Comparison of ENCODE assay signal across 8 cellular contexts in the genomic region with DNA sequence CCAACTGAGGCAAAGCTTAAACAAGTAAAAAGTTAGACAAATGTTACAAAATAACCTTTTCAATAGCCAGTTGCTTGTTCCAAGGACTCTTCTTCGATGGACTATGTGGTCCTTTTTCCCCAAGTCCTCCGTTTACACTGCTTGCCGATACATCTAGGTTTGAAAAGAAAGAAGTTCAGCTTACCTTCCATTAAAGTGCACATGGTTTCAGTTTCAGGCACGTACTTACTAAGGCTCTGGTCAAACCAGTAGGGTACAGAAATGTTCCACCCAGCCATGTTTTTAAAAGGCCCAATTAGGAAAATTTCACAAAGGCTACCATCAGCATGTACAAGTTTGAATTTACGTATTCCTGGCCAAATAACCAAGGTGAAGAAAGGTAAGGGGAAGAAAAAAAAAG. TPM values are rescaled to one million over a fixed set of nuclear protein-coding genes. Genes with fewer than 3 reads are reported as not detected.
DNase-seq lines count a peak whose midpoint lies in the region; ATAC-seq and TF ChIP-seq lines count a peak whose summit lies in the region.

No MANE protein-coding gene starts in this region.

- H3K27me3 ChIP-seq in BE2C (no peaks in the 10 kb centered on the region), kidney epithelial cell (ENCODE audit: control insufficient read depth, insufficient read depth, low read length) (no peaks in the 10 kb centered on the region)

- ATAC-seq in HG03442 (IDR thresholded peaks at IDR 0.05; ENCODE audit: unreplicated experiment), result no peak

- intact Hi-C loops in activated T-helper 2 cell treated with anti-CD3 and anti-CD28 coated beads, Interferon-gamma antibody, Interleukin-2, Interleukin-4, amounts not matched to agents 10 μg/mL and 5 μg/mL and 100 μg/mL, durations not matched to agents 14 hours and 24 hours and 36 hours (cut with micrococcal nuclease), result loop anchor here (5.0 to 10.0 kb wide), 3 partner anchors 352 to 1390 kb away; a partner anchor contains a TSS

- peaks cover 66% of the 10 kb centered on the region for H3K36me3 ChIP-seq in BE2C
- peaks cover 1% of the 10 kb centered on the region for H3K36me3 ChIP-seq in kidney epithelial cell (ENCODE audit: control insufficient read depth, insufficient read depth, low read length)

- H3K9me3 Mint-ChIP-seq in activated T-helper 2 cell treated with anti-CD3 and anti-CD28 coated beads, Interferon-gamma antibody, Interleukin-2, Interleukin-4, amounts not matched to agents 10 μg/mL and 5 μg/mL and 100 μg/mL, durations not matched to agents 14 hours and 24 hours and 36 hours, result no peaks in the 10 kb centered on the region
- no peaks in the 10 kb centered on the region for H3K9me3 Mint-ChIP-seq in type B pancreatic cell

- H3K4me3 Mint-ChIP-seq in activated T-helper 2 cell treated with anti-CD3 and anti-CD28 coated beads, Interferon-gamma antibody, Interleukin-2, Interleukin-4, amounts not matched to agents 10 μg/mL and 5 μg/mL and 100 μg/mL, durations not matched to agents 14 hours and 24 hours and 36 hours (ENCODE audit: low read depth), result peak overlapping the region; percentile 97
- peak overlapping the region; percentile 92 for H3K4me3 Mint-ChIP-seq in type B pancreatic cell

- H3K27me3 Mint-ChIP-seq in activated T-helper 2 cell treated with anti-CD3 and anti-CD28 coated beads, Interferon-gamma antibody, Interleukin-2, Interleukin-4, amounts not matched to agents 10 μg/mL and 5 μg/mL and 100 μg/mL, durations not matched to agents 14 hours and 24 hours and 36 hours (ENCODE audit: low read depth), result no peaks in the 10 kb centered on the region
- no peaks in the 10 kb centered on the region for H3K27me3 Mint-ChIP-seq in type B pancreatic cell

- peaks cover 37% of the 10 kb centered on the region for H3K4me1 Mint-ChIP-seq in activated T-helper 2 cell treated with anti-CD3 and anti-CD28 coated beads, Interferon-gamma antibody, Interleukin-2, Interleukin-4, amounts not matched to agents 10 μg/mL and 5 μg/mL and 100 μg/mL, durations not matched to agents 14 hours and 24 hours and 36 hours (ENCODE audit: low read depth)
- peaks cover 40% of the 10 kb centered on the region for H3K4me1 Mint-ChIP-seq in type B pancreatic cell (ENCODE audit: unreplicated experiment)

- peak overlapping the region; percentile 94 for H3K4me3 ChIP-seq in BE2C (ENCODE audit: low read depth, low read length)
- H3K4me3 ChIP-seq in HFF-Myc (replicated peaks; ENCODE audit: low read depth, low read length), result peak overlapping the region; percentile 97
- peak overlapping the region; percentile 95 for H3K4me3 ChIP-seq in kidney epithelial cell (ENCODE audit: low read depth, low read length)

- H3K4me1 ChIP-seq in BE2C, result peaks cover 5% of the 10 kb centered on the region; the same call in 1 of the 2 replicates

- DNase-seq in BE2C, result no peak
- no peak for DNase-seq in HFF-Myc (ENCODE audit: extremely low read depth, low read depth)
- no peak for DNase-seq in activated T-helper 2 cell treated with anti-CD3 and anti-CD28 coated beads, Interferon-gamma antibody, Interleukin-2, Interleukin-4, amounts not matched to agents 10 μg/mL and 5 μg/mL and 100 μg/mL, durations not matched to agents 14 hours and 24 hours and 36 hours (ENCODE audit: low spot score)
- DNase-seq in kidney epithelial cell (ENCODE audit: low read depth), result no peak
- no peak for DNase-seq in type B pancreatic cell (ENCODE audit: extremely low spot score, unreplicated experiment)
- no peak for DNase-seq in foreskin melanocyte
- DNase-seq in UCSD-AML1 (lab: John Stamatoyannopoulos, UW; ENCODE audit: unreplicated experiment), result no peak

- no peak for TF ChIP-seq CTCF in BE2C (IDR thresholded peaks at IDR 0.05; ENCODE audit: low read depth, low read length)
- no peak for TF ChIP-seq CTCF in HFF-Myc (IDR thresholded peaks at IDR 0.05; ENCODE audit: low read depth, low read length, missing control alignments)
- no peak for TF ChIP-seq CTCF in kidney epithelial cell (IDR thresholded peaks at IDR 0.05; ENCODE audit: insufficient read depth, low read length, poor library complexity, severe bottlenecking)
- TF ChIP-seq CTCF in type B pancreatic cell (conservative IDR thresholded peaks at IDR 0.05), result no peak

- H3K27ac Mint-ChIP-seq in activated T-helper 2 cell treated with anti-CD3 and anti-CD28 coated beads, Interferon-gamma antibody, Interleukin-2, Interleukin-4, amounts not matched to agents 10 μg/mL and 5 μg/mL and 100 μg/mL, durations not matched to agents 14 hours and 24 hours and 36 hours, result peak overlapping the region; percentile 88
- peak overlapping the region; percentile 89 for H3K27ac Mint-ChIP-seq in type B pancreatic cell

- H3K9me3 ChIP-seq in BE2C, result no peaks in the 10 kb centered on the region

- peaks cover 63% of the 10 kb centered on the region for H3K36me3 Mint-ChIP-seq in activated T-helper 2 cell treated with anti-CD3 and anti-CD28 coated beads, Interferon-gamma antibody, Interleukin-2, Interleukin-4, amounts not matched to agents 10 μg/mL and 5 μg/mL and 100 μg/mL, durations not matched to agents 14 hours and 24 hours and 36 hours (ENCODE audit: low read depth)
- peaks cover 37% of the 10 kb centered on the region for H3K36me3 Mint-ChIP-seq in type B pancreatic cell

RNA-seq across cellular contexts. Expression of a gene that starts 2.1 kb away (rescaled TPM):
- polyA plus RNA-seq in BE2C (2012; ENCODE audit: insufficient read depth, insufficient read length, low read depth), result 297 TPM
- 456 and 478 TPM in 2 replicates for total RNA-seq in activated T-helper 2 cell treated with anti-CD3 and anti-CD28 coated beads, Interferon-gamma antibody, Interleukin-2, Interleukin-4, amounts not matched to agents 10 μg/mL and 5 μg/mL and 100 μg/mL, durations not matched to agents 14 hours and 24 hours and 36 hours
- total RNA-seq in kidney epithelial cell (185 and 217 TPM in 2 replicates), type B pancreatic cell (ENCODE audit: low replicate concordance) (198 and 273 TPM in 2 replicates)

RNA-seq across cellular contexts. Expression of a gene that starts 2.9 kb away (rescaled TPM):
- polyA plus RNA-seq in BE2C (2012; ENCODE audit: insufficient read depth, insufficient read length, low read depth), result 7.5 TPM
- total RNA-seq in activated T-helper 2 cell treated with anti-CD3 and anti-CD28 coated beads, Interferon-gamma antibody, Interleukin-2, Interleukin-4, amounts not matched to agents 10 μg/mL and 5 μg/mL and 100 μg/mL, durations not matched to agents 14 hours and 24 hours and 36 hours, result 16.9 and 18.6 TPM in 2 replicates
- 17.5 and 21.2 TPM in 2 replicates for total RNA-seq in kidney epithelial cell
- total RNA-seq in type B pancreatic cell (ENCODE audit: low replicate concordance), result 29.0 and 33.9 TPM in 2 replicates

RNA-seq across cellular contexts. Expression of a gene that starts 8.4 kb away (rescaled TPM):
- polyA plus RNA-seq in BE2C (2012; ENCODE audit: insufficient read depth, insufficient read length, low read depth), result 18.0 TPM
- total RNA-seq in activated T-helper 2 cell treated with anti-CD3 and anti-CD28 coated beads, Interferon-gamma antibody, Interleukin-2, Interleukin-4, amounts not matched to agents 10 μg/mL and 5 μg/mL and 100 μg/mL, durations not matched to agents 14 hours and 24 hours and 36 hours, result 32.1 and 33.2 TPM in 2 replicates
- total RNA-seq in kidney epithelial cell, result 32.8 TPM in 2 replicates
- total RNA-seq in type B pancreatic cell (ENCODE audit: low replicate concordance), result 27.5 and 28.2 TPM in 2 replicates

RNA-seq across cellular contexts. Expression of a gene that starts 8.6 kb away (rescaled TPM):
- polyA plus RNA-seq in BE2C (2012; ENCODE audit: insufficient read depth, insufficient read length, low read depth), result 93.3 TPM
- 83.5 and 84.9 TPM in 2 replicates for total RNA-seq in activated T-helper 2 cell treated with anti-CD3 and anti-CD28 coated beads, Interferon-gamma antibody, Interleukin-2, Interleukin-4, amounts not matched to agents 10 μg/mL and 5 μg/mL and 100 μg/mL, durations not matched to agents 14 hours and 24 hours and 36 hours
- total RNA-seq in kidney epithelial cell (21.4 and 25.8 TPM in 2 replicates), type B pancreatic cell (ENCODE audit: low replicate concordance) (23.6 and 35.4 TPM in 2 replicates)

RNA-seq across cellular contexts. Expression of a gene that starts 24.2 kb away (rescaled TPM):
- polyA plus RNA-seq in BE2C (2012; ENCODE audit: insufficient read depth, insufficient read length, low read depth), result 240 TPM
- 6.6 and 8.5 TPM in 2 replicates for total RNA-seq in activated T-helper 2 cell treated with anti-CD3 and anti-CD28 coated beads, Interferon-gamma antibody, Interleukin-2, Interleukin-4, amounts not matched to agents 10 μg/mL and 5 μg/mL and 100 μg/mL, durations not matched to agents 14 hours and 24 hours and 36 hours
- total RNA-seq in kidney epithelial cell (110 and 142 TPM in 2 replicates), type B pancreatic cell (ENCODE audit: low replicate concordance) (43.4 and 75.0 TPM in 2 replicates)
